ENCODE assay signal across 8 cellular contexts in genomic region chr6:5866547-5867051, GRCh38.
DNase-seq lines count a peak whose midpoint lies in the region; ATAC-seq and TF ChIP-seq lines count a peak whose summit lies in the region.

No MANE protein-coding gene starts in this region.

- H3K4me1 Mint-ChIP-seq in neural crest cell, result peaks cover 14% of the 10 kb centered on the region

- ATAC-seq in GM21515 (IDR thresholded peaks at IDR 0.05; ENCODE audit: unreplicated experiment), result no peak

- H3K36me3 Mint-ChIP-seq in neural crest cell (ENCODE audit: low read depth), result peaks cover 6% of the 10 kb centered on the region

- no peak for TF ChIP-seq CTCF in choroid plexus epithelial cell (conservative IDR thresholded peaks at IDR 0.05; ENCODE audit: low read depth, low read length)
- TF ChIP-seq CTCF in neural crest cell (conservative IDR thresholded peaks at IDR 0.05), result no peak

- H3K4me3 Mint-ChIP-seq in neural crest cell, result peak overlapping the region; percentile 11

- DNase-seq in NCI-H1417 (lab: John Stamatoyannopoulos, UW), result peak; percentile 22 to 81 (median 46)
- no peak for DNase-seq in NCI-H1417 treated with DMSO at 0.1 percent for 48 hours (lab: John Stamatoyannopoulos, UW)
- DNase-seq in NCI-H69 (lab: John Stamatoyannopoulos, UW), result peak; percentile 85
- peak; percentile 56 for DNase-seq in choroid plexus epithelial cell (ENCODE audit: low read depth)
- no peak for DNase-seq in neural crest cell (ENCODE audit: low read depth, low spot score)
- DNase-seq in epidermal melanocyte (ENCODE audit: insufficient read length, low spot score), result no peak
- no peak for DNase-seq in stimulated activated CD4-positive, alpha-beta T cell treated with anti-CD3 and anti-CD28 coated beads, Interleukin-1b, Interleukin-23, amount 100 ng/mL, for 48 hours

- peaks cover 12% of the 10 kb centered on the region for H3K9me3 Mint-ChIP-seq in neural crest cell

- H3K4me3 ChIP-seq in choroid plexus epithelial cell (ENCODE audit: low read depth, low read length), result peak overlapping the region; percentile 38

- no peak overlapping the region for H3K27ac Mint-ChIP-seq in neural crest cell (ENCODE audit: unreplicated experiment)

- H3K27me3 Mint-ChIP-seq in neural crest cell (ENCODE audit: low read depth), result no peaks in the 10 kb centered on the region

Comparison
In these comparisons a context has a peak if more than half of its experiments do, and no peak if none do; other contexts are left out.
1. DNase-seq: peak in NCI-H1417 (3 of 3), NCI-H69 (single experiment) and choroid plexus epithelial cell (single experiment); none in NCI-H1417 treated with DMSO at 0.1 percent for 48 hours (single experiment), neural crest cell (single experiment), epidermal melanocyte (single experiment) and stimulated activated CD4-positive, alpha-beta T cell treated with anti-CD3 and anti-CD28 coated beads, Interleukin-1b, Interleukin-23, amount 100 ng/mL, for 48 hours (single experiment).